In genomic region chr14:100524933-100525243, GRCh38 we compare ENCODE assay signal across 8 cellular contexts.
DNase-seq lines count a peak whose midpoint lies in the region; FAIRE-seq and TF ChIP-seq lines count a peak whose summit lies in the region.

No MANE protein-coding gene starts in this region.

- DNase-seq in ACHN (peak; percentile 17), GM12892 (ENCODE audit: insufficient read length) (peak; percentile 27), iPS-NIHi7 (ENCODE audit: extremely low spot score) (peak; percentile 65), NCI-H2196 (lab: John Stamatoyannopoulos, UW; ENCODE audit: unreplicated experiment) (no peak), kidney glomerular epithelial cell (lab: John Stamatoyannopoulos, UW) (no peak), NCI-H510A treated with DMSO at 0.1 percent for 48 hours (lab: John Stamatoyannopoulos, UW) (no peak)
- no peak for DNase-seq in stimulated activated CD4-positive, alpha-beta T cell treated with anti-CD3 and anti-CD28 coated beads, Interleukin-1b, Interleukin-23, amount 100 ng/mL, for 48 hours

- TF ChIP-seq POLR2A in GM12892 (IDR thresholded peaks at IDR 0.05; ENCODE audit: low read depth, low read length) = no peak

- FAIRE-seq in GM12892 (lab: Jason Lieb, UNC) = no peak

- peak; percentile 48; the same call in 1 of the 2 replicates for TF ChIP-seq CTCF in VCaP (conservative IDR thresholded peaks at IDR 0.05)

- in situ Hi-C loops in ACHN (cut with HindIII; ENCODE audit: low pct_ligation_motif_present, low pct_unique_long_range_greater_than_20kb, low sequenced_read_pairs) = no loop called here

- H3K27ac ChIP-seq in VCaP = no peak overlapping the region

Comparison
In these comparisons a context has a peak if more than half of its experiments do, and no peak if none do; other contexts are left out.
1. DNase-seq: peak in ACHN (single experiment), GM12892 (single experiment) and iPS-NIHi7 (single experiment); none in NCI-H2196 (single experiment), kidney glomerular epithelial cell (single experiment), stimulated activated CD4-positive, alpha-beta T cell treated with anti-CD3 and anti-CD28 coated beads, Interleukin-1b, Interleukin-23, amount 100 ng/mL, for 48 hours (single experiment) and NCI-H510A treated with DMSO at 0.1 percent for 48 hours (single experiment).